In genomic region chr20:23350007-23350854, GRCh38 we compare ENCODE assay signal across 1 cellular context.
A peak's percentile ranks its signal among the peaks of the same experiment; 100 is the strongest.
TF ChIP-seq lines count a peak whose summit lies in the region.

NXT1 (plus strand) TSS chr20:23350791; CDS start chr20:23354042, 3,251 bp downstream.

TF ChIP-seq in HepG2, 621 proteins besides CTCF, POLR2A, EP300 and RAD21 (continued from another document and continues in another):
- TF ChIP-seq ELF1 (CRISPR knock-in tag; IDR thresholded peaks at IDR 0.05) (peak; percentile 95), ARNTL (CRISPR knock-in tag; IDR thresholded peaks at IDR 0.05) (peak; percentile 78), HMGXB4 (CRISPR knock-in tag; IDR thresholded peaks at IDR 0.05; ENCODE audit: borderline replicate concordance in 1 of 2, low read depth in 1 of 2) (peak; percentile 84 to 86), ZFAT (CRISPR knock-in tag; conservative IDR thresholded peaks at IDR 0.05) (no peak), ZNF580 (CRISPR knock-in tag; IDR thresholded peaks at IDR 0.05; ENCODE audit: borderline replicate concordance, low read depth) (no peak), ZHX1 (CRISPR knock-in tag; IDR thresholded peaks at IDR 0.05; ENCODE audit: low read depth) (peak; percentile 51; the same call in 1 of the 2 replicates), THAP9 (CRISPR knock-in tag; IDR thresholded peaks at IDR 0.05; ENCODE audit: borderline replicate concordance) (peak; percentile 92), GRHL1 (CRISPR knock-in tag; conservative IDR thresholded peaks at IDR 0.05) (no peak), GATAD1 (CRISPR knock-in tag; IDR thresholded peaks at IDR 0.05) (peak; percentile 71; the same call in 1 of the 2 replicates), NRL (CRISPR knock-in tag; IDR thresholded peaks at IDR 0.05; ENCODE audit: borderline replicate concordance) (no peak; the same call in none of the 2 replicates), SAFB2 (CRISPR knock-in tag; IDR thresholded peaks at IDR 0.05; ENCODE audit: borderline replicate concordance, low read depth) (0 out of 2 replicates have a peak, but pooled peaks have one; percentile 32), ZNF629 (CRISPR knock-in tag; conservative IDR thresholded peaks at IDR 0.05) (no peak), AKAP8 (CRISPR knock-in tag; IDR thresholded peaks at IDR 0.05) (peak; percentile 86), DDIT3 (CRISPR knock-in tag; IDR thresholded peaks at IDR 0.05) (no peak), ZNF790 (CRISPR knock-in tag; IDR thresholded peaks at IDR 0.05; ENCODE audit: borderline replicate concordance) (peak; percentile 50; the same call in 1 of the 2 replicates), KDM4B (CRISPR knock-in tag; IDR thresholded peaks at IDR 0.05) (no peak), MATR3 (CRISPR knock-in tag; IDR thresholded peaks at IDR 0.05) (no peak), ZNF557 (CRISPR knock-in tag; IDR thresholded peaks at IDR 0.05) (0 out of 2 replicates have a peak, but pooled peaks have one; percentile 16), ZNF713 (CRISPR knock-in tag; IDR thresholded peaks at IDR 0.05) (0 out of 2 replicates have a peak, but pooled peaks have one; percentile 82), HOXA5 (CRISPR knock-in tag; IDR thresholded peaks at IDR 0.05) (peak; percentile 83; the same call in 1 of the 2 replicates), STAT6 (CRISPR knock-in tag; IDR thresholded peaks at IDR 0.05; ENCODE audit: borderline replicate concordance) (peak; percentile 83; the same call in 1 of the 2 replicates), SAP130 (CRISPR knock-in tag; IDR thresholded peaks at IDR 0.05; ENCODE audit: low read depth) (peak; percentile 73), ZFP91 (CRISPR knock-in tag; IDR thresholded peaks at IDR 0.05; ENCODE audit: borderline replicate concordance) (peak; percentile 94; the same call in 1 of the 2 replicates), HNF4A (CRISPR knock-in tag; IDR thresholded peaks at IDR 0.05) (peak; percentile 21; the same call in 1 of the 2 replicates), ZNF746 (CRISPR knock-in tag; IDR thresholded peaks at IDR 0.05) (peak; percentile 92), ZNF136 (CRISPR knock-in tag; IDR thresholded peaks at IDR 0.05; ENCODE audit: low read depth) (peak; percentile 41; the same call in 1 of the 2 replicates), ZNF318 (CRISPR knock-in tag; IDR thresholded peaks at IDR 0.05) (no peak), NFRKB (IDR thresholded peaks at IDR 0.05) (no peak), RAD51 (IDR thresholded peaks at IDR 0.05; ENCODE audit: borderline replicate concordance) (no peak), TP53 (CRISPR knock-in tag; conservative IDR thresholded peaks at IDR 0.05) (no peak; the same call in 1 of the 2 replicates)
